35 cellular contexts compared by ENCODE assay signal in genomic region chr2:38243186-38243890, GRCh38.
"Had no signal": no experiment of that assay in that cellular context is flagged by ENCODE, and none has a peak within 500 bp of the region (broad histone marks: within the 10 kb centered on the region; RNA-seq: fewer than 3 reads in every experiment).

No MANE protein-coding gene starts in this region.

- FAIRE-seq: frontal cortex had no signal

- DNase-seq: activated B cell treated with CpG ODN at 0.5 μM for 24 hours; activated CD4-positive, alpha-beta T cell treated with anti-CD3 and anti-CD28 coated beads for 48 hours; activated CD4-positive, alpha-beta T cell treated with anti-CD3 and anti-CD28 coated beads, Interleukin-2, amount 50 U/mL, for 1 hour; activated CD4-positive, alpha-beta T cell treated with anti-CD3 and anti-CD28 coated beads, Interleukin-2, amount 50 U/mL, for 48 hours; activated CD8-positive, alpha-beta memory T cell treated with anti-CD3 and anti-CD28 coated beads, Interleukin-2, amount 10 ng/mL, durations not matched to agents 7 days and 5 days; activated CD8-positive, alpha-beta memory T cell treated with anti-CD3 and anti-CD28 coated beads, Interleukin-2, amount 50 U/mL, for 4 hours; activated CD8-positive, alpha-beta T cell treated with anti-CD3 and anti-CD28 coated beads, Interleukin-2, amount 10 ng/mL, durations not matched to agents 7 days and 5 days; activated effector memory CD4-positive, alpha-beta T cell treated with anti-CD3 and anti-CD28 coated beads, Interleukin-2, amount 50 U/mL, for 16 hours; activated naive CD4-positive, alpha-beta T cell treated with anti-CD3 and anti-CD28 coated beads for 36 hours; activated naive CD8-positive, alpha-beta T cell treated with anti-CD3 and anti-CD28 coated beads for 36 hours; activated naive CD8-positive, alpha-beta T cell treated with anti-CD3 and anti-CD28 coated beads, Interleukin-2, amount 50 U/mL, for 24 hours; activated T-cell treated with anti-CD3 and anti-CD28 coated beads, Interleukin-2, amount 50 U/mL, for 1 hour; activated T-cell treated with anti-CD3 and anti-CD28 coated beads, Interleukin-2, amount 50 U/mL, for 48 hours; central memory CD4-positive, alpha-beta T cell; dorsolateral prefrontal cortex; effector memory CD4-positive, alpha-beta T cell; endodermal cell; head of caudate nucleus; T-helper 1 cell; T-helper 17 cell; T1000; WERI-Rb-1 had no signal

- H3K36me3 Mint-ChIP-seq: activated CD8-positive, alpha-beta memory T cell treated with anti-CD3 and anti-CD28 coated beads, Interleukin-2, amount 10 ng/mL, durations not matched to agents 7 days and 5 days; activated naive CD4-positive, alpha-beta T cell treated with anti-CD3 and anti-CD28 coated beads, Interleukin-2, amount 50 U/mL, for 24 hours; activated naive CD8-positive, alpha-beta T cell treated with anti-CD3 and anti-CD28 coated beads for 36 hours; brain had no signal

- H3K27me3 ChIP-seq: ascending aorta, breast epithelium, cardiac muscle cell, dorsolateral prefrontal cortex had no signal

- H3K4me3 Mint-ChIP-seq: activated B cell treated with CpG ODN at 0.5 μM for 24 hours; activated CD8-positive, alpha-beta memory T cell treated with anti-CD3 and anti-CD28 coated beads, Interleukin-2, amount 10 ng/mL, durations not matched to agents 7 days and 5 days; activated CD8-positive, alpha-beta T cell treated with anti-CD3 and anti-CD28 coated beads, Interleukin-2, amount 10 ng/mL, durations not matched to agents 7 days and 5 days; activated naive CD4-positive, alpha-beta T cell treated with anti-CD3 and anti-CD28 coated beads for 36 hours; activated naive CD4-positive, alpha-beta T cell treated with anti-CD3 and anti-CD28 coated beads, Interleukin-2, amount 50 U/mL, for 24 hours; activated naive CD8-positive, alpha-beta T cell treated with anti-CD3 and anti-CD28 coated beads for 36 hours; activated naive CD8-positive, alpha-beta T cell treated with anti-CD3 and anti-CD28 coated beads, Interleukin-2, amount 50 U/mL, for 24 hours; activated T-helper 1 cell treated with anti-CD3 and anti-CD28 coated beads, Interleukin-12 subunit alpha, Interleukin-12 subunit beta, Interleukin-2, Interleukin-4 antibody, amounts not matched to agents 30 ng/mL and 10 ng/mL and 1 ng/mL, durations not matched to agents 14 hours and 24 hours and 36 hours; brain; dendritic cell treated with granulocyte-macrophage colony-stimulating factor and Interleukin-4, amounts not matched to agents 40 ng/mL and 50 ng/mL, for 4 days; endodermal cell; T-helper 17 cell; T-helper 2 cell treated with Interferon-gamma antibody and Interleukin-4, amounts not matched to agents 5 μg/mL and 100 μg/mL, for 36 hours had no signal

- H3K36me3 ChIP-seq: ascending aorta, breast epithelium, cardiac muscle cell, WERI-Rb-1 had no signal

- H3K9me3 Mint-ChIP-seq: activated B cell treated with CpG ODN at 0.5 μM for 24 hours; activated naive CD4-positive, alpha-beta T cell treated with anti-CD3 and anti-CD28 coated beads for 36 hours; activated naive CD4-positive, alpha-beta T cell treated with anti-CD3 and anti-CD28 coated beads, Interleukin-2, amount 50 U/mL, for 24 hours; activated naive CD8-positive, alpha-beta T cell treated with anti-CD3 and anti-CD28 coated beads for 36 hours; activated naive CD8-positive, alpha-beta T cell treated with anti-CD3 and anti-CD28 coated beads, Interleukin-2, amount 50 U/mL, for 24 hours; activated T-helper 1 cell treated with anti-CD3 and anti-CD28 coated beads, Interleukin-12 subunit alpha, Interleukin-12 subunit beta, Interleukin-2, Interleukin-4 antibody, amounts not matched to agents 30 ng/mL and 10 ng/mL and 1 ng/mL, durations not matched to agents 14 hours and 24 hours and 36 hours; activated T-helper 2 cell treated with anti-CD3 and anti-CD28 coated beads, Interferon-gamma antibody, Interleukin-2, Interleukin-4, amounts not matched to agents 10 μg/mL and 5 μg/mL and 100 μg/mL, durations not matched to agents 14 hours and 24 hours and 36 hours; brain; dendritic cell treated with granulocyte-macrophage colony-stimulating factor and Interleukin-4, amounts not matched to agents 40 ng/mL and 50 ng/mL, for 4 days; endodermal cell; T-helper 2 cell treated with Interferon-gamma antibody and Interleukin-4, amounts not matched to agents 5 μg/mL and 100 μg/mL, for 36 hours had no signal

- H3K9me3 ChIP-seq: ascending aorta, breast epithelium had no signal

- H3K27ac ChIP-seq: ascending aorta, breast epithelium, cardiac muscle cell, coronary artery, dorsolateral prefrontal cortex, WERI-Rb-1 had no signal

- H3K4me1 Mint-ChIP-seq: activated B cell treated with CpG ODN at 0.5 μM for 24 hours; activated CD8-positive, alpha-beta memory T cell treated with anti-CD3 and anti-CD28 coated beads, Interleukin-2, amount 10 ng/mL, durations not matched to agents 7 days and 5 days; activated naive CD4-positive, alpha-beta T cell treated with anti-CD3 and anti-CD28 coated beads, Interleukin-2, amount 50 U/mL, for 24 hours; activated naive CD8-positive, alpha-beta T cell treated with anti-CD3 and anti-CD28 coated beads for 36 hours; activated naive CD8-positive, alpha-beta T cell treated with anti-CD3 and anti-CD28 coated beads, Interleukin-2, amount 50 U/mL, for 24 hours had no signal

- H3K27ac Mint-ChIP-seq: activated B cell treated with CpG ODN at 0.5 μM for 24 hours; activated CD8-positive, alpha-beta memory T cell treated with anti-CD3 and anti-CD28 coated beads, Interleukin-2, amount 10 ng/mL, durations not matched to agents 7 days and 5 days; activated CD8-positive, alpha-beta T cell treated with anti-CD3 and anti-CD28 coated beads, Interleukin-2, amount 10 ng/mL, durations not matched to agents 7 days and 5 days; activated naive CD4-positive, alpha-beta T cell treated with anti-CD3 and anti-CD28 coated beads for 36 hours; activated naive CD4-positive, alpha-beta T cell treated with anti-CD3 and anti-CD28 coated beads, Interleukin-2, amount 50 U/mL, for 24 hours; activated naive CD8-positive, alpha-beta T cell treated with anti-CD3 and anti-CD28 coated beads for 36 hours; activated naive CD8-positive, alpha-beta T cell treated with anti-CD3 and anti-CD28 coated beads, Interleukin-2, amount 50 U/mL, for 24 hours; activated T-helper 1 cell treated with anti-CD3 and anti-CD28 coated beads, Interleukin-12 subunit alpha, Interleukin-12 subunit beta, Interleukin-2, Interleukin-4 antibody, amounts not matched to agents 30 ng/mL and 10 ng/mL and 1 ng/mL, durations not matched to agents 14 hours and 24 hours and 36 hours; activated T-helper 2 cell treated with anti-CD3 and anti-CD28 coated beads, Interferon-gamma antibody, Interleukin-2, Interleukin-4, amounts not matched to agents 10 μg/mL and 5 μg/mL and 100 μg/mL, durations not matched to agents 14 hours and 24 hours and 36 hours; dendritic cell treated with granulocyte-macrophage colony-stimulating factor and Interleukin-4, amounts not matched to agents 40 ng/mL and 50 ng/mL, for 4 days; endodermal cell; T-helper 17 cell; T-helper 2 cell treated with Interferon-gamma antibody and Interleukin-4, amounts not matched to agents 5 μg/mL and 100 μg/mL, for 36 hours had no signal

- H3K4me3 ChIP-seq: ascending aorta, breast epithelium, cardiac muscle cell, coronary artery, dorsolateral prefrontal cortex had no signal

- H3K27me3 Mint-ChIP-seq: activated B cell treated with CpG ODN at 0.5 μM for 24 hours; activated naive CD4-positive, alpha-beta T cell treated with anti-CD3 and anti-CD28 coated beads, Interleukin-2, amount 50 U/mL, for 24 hours; activated naive CD8-positive, alpha-beta T cell treated with anti-CD3 and anti-CD28 coated beads for 36 hours; T-helper 17 cell had no signal

- ATAC-seq: activated CD4-positive, CD25-positive, alpha-beta regulatory T cell treated with anti-CD3 and anti-CD28 coated beads, Interleukin-2, amount 50 U/mL, for 24 hours; activated CD8-positive, alpha-beta memory T cell treated with anti-CD3 and anti-CD28 coated beads, Interleukin-2, amount 10 ng/mL, durations not matched to agents 7 days and 5 days; activated CD8-positive, alpha-beta T cell treated with anti-CD3 and anti-CD28 coated beads, Interleukin-2, amount 10 ng/mL, durations not matched to agents 7 days and 5 days; activated naive CD8-positive, alpha-beta T cell treated with anti-CD3 and anti-CD28 coated beads, Interleukin-2, amount 50 U/mL, for 24 hours; esophagus mucosa; T-helper 17 cell had no signal
